25 cellular contexts compared by ENCODE assay signal in the genomic region with DNA sequence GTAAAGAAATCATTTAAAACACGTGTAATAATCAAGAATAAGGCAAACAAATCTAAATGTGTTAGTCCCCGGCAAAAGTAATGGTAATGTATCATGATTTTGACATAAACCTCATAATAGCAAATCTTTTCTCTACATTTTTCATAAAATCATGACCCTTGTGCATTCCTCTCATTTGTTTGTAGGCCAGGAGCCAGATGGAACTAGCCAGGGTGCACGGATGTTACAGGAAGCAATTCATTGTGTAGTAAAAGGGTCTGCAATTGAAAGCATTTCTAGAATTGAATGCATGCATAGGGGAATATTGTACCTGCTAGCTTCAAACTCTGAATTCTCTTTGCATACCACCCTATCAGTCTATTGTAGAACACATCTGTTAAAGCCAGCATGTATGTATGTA.
DNase-seq lines count a peak whose midpoint lies in the region; ATAC-seq, FAIRE-seq and TF ChIP-seq lines count a peak whose summit lies in the region.
"Had no signal": no experiment of that assay in that cellular context is flagged by ENCODE, and none has a peak within 500 bp of the region (broad histone marks: within the 10 kb centered on the region; RNA-seq: fewer than 3 reads in every experiment).

No MANE protein-coding gene starts in this region.

- DNase-seq in cerebellar cortex (ENCODE audit: low spot score) (peak; percentile 65), fibroblast of peridontal ligament (ENCODE audit: extremely low read depth) (peak; percentile 4), NCI-H2196 treated with DMSO at 0.1 percent for 48 hours (lab: John Stamatoyannopoulos, UW; ENCODE audit: unreplicated experiment) (no peak), pancreas (no peak)
- DNase-seq in activated naive CD4-positive, alpha-beta T cell treated with anti-CD3 and anti-CD28 coated beads, Interleukin-2, amount 10 ng/mL, durations not matched to agents 7 days and 5 days: no peak
- DNase-seq: 8988T; ACHN; BE2C; CD4-positive, alpha-beta memory T cell; CD4-positive, CD25-positive, alpha-beta regulatory T cell; CD8-positive, alpha-beta memory T cell; COR-L47; DMS 273 treated with DMSO at 0.1 percent for 48 hours; DMS153; DMS53; DMS79; DND-41; EL; GF-D8 had no signal

- H3K9me3 ChIP-seq in pancreas: no peaks in the 10 kb centered on the region
- H3K9me3 ChIP-seq: BE2C, BLaER1 had no signal

- no peak overlapping the region for H3K27ac Mint-ChIP-seq in activated naive CD4-positive, alpha-beta T cell treated with anti-CD3 and anti-CD28 coated beads, Interleukin-2, amount 10 ng/mL, durations not matched to agents 7 days and 5 days
- H3K27ac Mint-ChIP-seq: CD14-positive monocyte; CD4-positive, alpha-beta memory T cell; CD4-positive, CD25-positive, alpha-beta regulatory T cell; CD8-positive, alpha-beta memory T cell had no signal

- H3K36me3 ChIP-seq in pancreas: no peaks in the 10 kb centered on the region
- H3K36me3 ChIP-seq: BE2C, BLaER1 had no signal

- H3K27ac ChIP-seq in pancreas: no peak overlapping the region
- H3K27ac ChIP-seq: BLaER1 had no signal

- no peak for TF ChIP-seq CTCF in pancreas (IDR thresholded peaks at IDR 0.05)

- H3K27me3 ChIP-seq in pancreas: no peaks in the 10 kb centered on the region
- H3K27me3 ChIP-seq: BE2C, BLaER1 had no signal

- WGBS in pancreas, 2 donors: 55 to 67% methylated on average over 3 of the region's 3 CpGs

- ATAC-seq in pancreas: no peak

- H3K4me1 Mint-ChIP-seq in activated naive CD4-positive, alpha-beta T cell treated with anti-CD3 and anti-CD28 coated beads, Interleukin-2, amount 10 ng/mL, durations not matched to agents 7 days and 5 days: no peaks in the 10 kb centered on the region
- H3K4me1 Mint-ChIP-seq: CD14-positive monocyte; CD4-positive, alpha-beta memory T cell; CD4-positive, CD25-positive, alpha-beta regulatory T cell; CD8-positive, alpha-beta memory T cell had no signal

- no peak overlapping the region for H3K4me3 Mint-ChIP-seq in activated naive CD4-positive, alpha-beta T cell treated with anti-CD3 and anti-CD28 coated beads, Interleukin-2, amount 10 ng/mL, durations not matched to agents 7 days and 5 days
- H3K4me3 Mint-ChIP-seq: CD14-positive monocyte; CD4-positive, alpha-beta memory T cell; CD4-positive, CD25-positive, alpha-beta regulatory T cell; CD8-positive, alpha-beta memory T cell had no signal

- no peaks in the 10 kb centered on the region for H3K27me3 Mint-ChIP-seq in activated naive CD4-positive, alpha-beta T cell treated with anti-CD3 and anti-CD28 coated beads, Interleukin-2, amount 10 ng/mL, durations not matched to agents 7 days and 5 days
- H3K27me3 Mint-ChIP-seq: CD4-positive, alpha-beta memory T cell; CD4-positive, CD25-positive, alpha-beta regulatory T cell; CD8-positive, alpha-beta memory T cell had no signal

- intact Hi-C loops in pancreas (cut with DNase I): no loop called here

- H3K4me3 ChIP-seq in pancreas: no peak overlapping the region
- H3K4me3 ChIP-seq: BLaER1 had no signal

- H3K9me3 Mint-ChIP-seq in activated naive CD4-positive, alpha-beta T cell treated with anti-CD3 and anti-CD28 coated beads, Interleukin-2, amount 10 ng/mL, durations not matched to agents 7 days and 5 days: peaks cover 9% of the 10 kb centered on the region

- no peaks in the 10 kb centered on the region for H3K36me3 Mint-ChIP-seq in activated naive CD4-positive, alpha-beta T cell treated with anti-CD3 and anti-CD28 coated beads, Interleukin-2, amount 10 ng/mL, durations not matched to agents 7 days and 5 days
- H3K36me3 Mint-ChIP-seq: CD14-positive monocyte; CD4-positive, alpha-beta memory T cell; CD4-positive, CD25-positive, alpha-beta regulatory T cell; CD8-positive, alpha-beta memory T cell had no signal

- FAIRE-seq in pancreas (lab: Jason Lieb, UNC): no peak
- FAIRE-seq: A204.1, G401.6, GM12891, GM18507 had no signal

- H3K4me1 ChIP-seq in pancreas: no peaks in the 10 kb centered on the region
- H3K4me1 ChIP-seq: BLaER1 had no signal

- CTCF ChIA-PET in activated naive CD4-positive, alpha-beta T cell treated with anti-CD3 and anti-CD28 coated beads, Interleukin-2, amount 10 ng/mL, durations not matched to agents 7 days and 5 days (lab: Charles Lee): no interaction called here

Comparison
In these comparisons a context has a peak if more than half of its experiments do, and no peak if none do; other contexts are left out.
1. DNase-seq: peak in cerebellar cortex (single experiment) and fibroblast of peridontal ligament (single experiment); none in activated naive CD4-positive, alpha-beta T cell treated with anti-CD3 and anti-CD28 coated beads, Interleukin-2, amount 10 ng/mL, durations not matched to agents 7 days and 5 days (single experiment), NCI-H2196 treated with DMSO at 0.1 percent for 48 hours (single experiment) and pancreas (0 of 6).